In the genomic region with DNA sequence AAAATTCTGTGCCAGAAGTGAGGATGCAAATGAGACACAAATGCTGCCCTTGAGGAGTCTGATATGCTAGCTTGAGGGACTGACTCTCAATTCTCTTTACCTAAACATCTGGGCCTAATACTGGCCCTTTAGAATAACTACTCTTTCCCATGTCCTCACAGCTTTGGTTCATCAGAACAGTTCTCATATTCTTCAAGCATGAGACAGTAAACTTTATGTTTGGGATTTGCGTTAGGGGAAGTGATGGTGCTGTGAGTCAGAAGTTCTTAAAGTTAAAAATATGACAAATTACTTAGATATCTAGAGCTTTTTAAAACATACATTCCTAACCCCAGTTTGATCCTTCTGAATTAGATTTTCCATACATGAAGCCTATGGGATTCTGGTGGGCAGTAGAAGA, we compare ENCODE assay signal across 16 cellular contexts.
DNase-seq lines count a peak whose midpoint lies in the region; TF ChIP-seq lines count a peak whose summit lies in the region.
"Had no signal": no experiment of that assay in that cellular context is flagged by ENCODE, and none has a peak within 500 bp of the region (broad histone marks: within the 10 kb centered on the region; RNA-seq: fewer than 3 reads in every experiment).

No MANE protein-coding gene starts in this region.

- no peaks in the 10 kb centered on the region for H3K9me2 ChIP-seq in hepatocyte (replicated peaks; ENCODE audit: insufficient read depth)

- peaks cover 6% of the 10 kb centered on the region for H3K4me1 Mint-ChIP-seq in glutamatergic neuron (ENCODE audit: low read depth, unreplicated experiment)
- H3K4me1 Mint-ChIP-seq: endodermal cell; stimulated activated naive CD8-positive, alpha-beta T cell treated with anti-CD3 and anti-CD28 coated beads, Interleukin-15, amount 100 ng/mL, for 72 hours had no signal

- no peaks in the 10 kb centered on the region for H3K9me3 Mint-ChIP-seq in glutamatergic neuron (ENCODE audit: unreplicated experiment)
- H3K9me3 Mint-ChIP-seq: stimulated activated naive CD8-positive, alpha-beta T cell treated with anti-CD3 and anti-CD28 coated beads, Interleukin-15, amount 100 ng/mL, for 72 hours had no signal

- no peak overlapping the region for H3K4me3 Mint-ChIP-seq in glutamatergic neuron (ENCODE audit: unreplicated experiment)
- H3K4me3 Mint-ChIP-seq: endodermal cell; stimulated activated naive CD8-positive, alpha-beta T cell treated with anti-CD3 and anti-CD28 coated beads, Interleukin-15, amount 100 ng/mL, for 72 hours had no signal

- DNase-seq in Daoy (ENCODE audit: low read depth) = peak; percentile 65
- DNase-seq in NOMO-1 treated with DMSO at 0.1 percent for 48 hours (lab: John Stamatoyannopoulos, UW; ENCODE audit: unreplicated experiment) = peak; percentile 58
- peak; percentile 88 for DNase-seq in choroid plexus epithelial cell (ENCODE audit: low read depth)
- peak; percentile 94 for DNase-seq in non-pigmented ciliary epithelial cell (ENCODE audit: low read depth)
- no peak for DNase-seq in hepatocyte (ENCODE audit: low spot score)
- no peak for DNase-seq in colonic mucosa
- no peak for DNase-seq in glutamatergic neuron
- no peak for DNase-seq in activated T-cell treated with anti-CD3 and anti-CD28 coated beads, Interleukin-2, amount 50 U/mL, for 48 hours
- DNase-seq: activated CD4-positive, CD25-positive, alpha-beta regulatory T cell; activated T-cell treated with anti-CD3 and anti-CD28 coated beads for 4 hours; endodermal cell; mucosa of descending colon; NCI-H1417; NCI-H524 treated with DMSO at 0.1 percent for 48 hours; stimulated activated naive CD8-positive, alpha-beta T cell treated with anti-CD3 and anti-CD28 coated beads, Interleukin-15, amount 100 ng/mL, for 72 hours had no signal

- TF ChIP-seq CTCF in choroid plexus epithelial cell (conservative IDR thresholded peaks at IDR 0.05; ENCODE audit: low read depth, low read length) (no peak), hepatocyte (IDR thresholded peaks at IDR 0.05; ENCODE audit: poor library complexity) (no peak), colonic mucosa (IDR thresholded peaks at IDR 0.05) (no peak), glutamatergic neuron (IDR thresholded peaks at IDR 0.05; ENCODE audit: partially characterized antibody, unreplicated experiment) (no peak)

- no peaks in the 10 kb centered on the region for H4K20me1 ChIP-seq in hepatocyte (ENCODE audit: insufficient read depth, poor library complexity, severe bottlenecking)

- no peak overlapping the region for H3K9ac ChIP-seq in colonic mucosa (ENCODE audit: low read depth in 2 of 2, low read length in 2 of 2)

- no peaks in the 10 kb centered on the region for H3K79me2 ChIP-seq in hepatocyte

- H3K36me3 ChIP-seq in hepatocyte (replicated peaks; ENCODE audit: insufficient read depth, low read depth) (no peaks in the 10 kb centered on the region), colonic mucosa (no peaks in the 10 kb centered on the region)
- H3K36me3 ChIP-seq: right atrium auricular region had no signal

- H3K4me2 ChIP-seq in hepatocyte = no peak overlapping the region

- H3K4me1 ChIP-seq in hepatocyte (ENCODE audit: insufficient read depth) = no peaks in the 10 kb centered on the region
- no peaks in the 10 kb centered on the region for H3K4me1 ChIP-seq in colonic mucosa
- H3K4me1 ChIP-seq: right atrium auricular region had no signal

- no peaks in the 10 kb centered on the region for H3K36me3 Mint-ChIP-seq in glutamatergic neuron (ENCODE audit: unreplicated experiment)

- H2AFZ ChIP-seq in hepatocyte = no peak overlapping the region

- no peak overlapping the region for H3K27ac Mint-ChIP-seq in glutamatergic neuron (ENCODE audit: unreplicated experiment)
- H3K27ac Mint-ChIP-seq: endodermal cell; stimulated activated naive CD8-positive, alpha-beta T cell treated with anti-CD3 and anti-CD28 coated beads, Interleukin-15, amount 100 ng/mL, for 72 hours had no signal

- H3K27ac ChIP-seq in hepatocyte (no peak overlapping the region), colonic mucosa (no peak overlapping the region)
- H3K27ac ChIP-seq: right atrium auricular region had no signal

- H3K4me3 ChIP-seq in choroid plexus epithelial cell (ENCODE audit: low read depth, low read length) (no peak overlapping the region), hepatocyte (no peak overlapping the region), colonic mucosa (no peak overlapping the region)
- H3K4me3 ChIP-seq: mucosa of descending colon, right atrium auricular region had no signal

- WGBS in hepatocyte (ENCODE audit: low lambda C conversion rate, missing lambda C conversion rate) = 68% methylated on average over 1 of the region's 1 CpG

- H3K27me3 ChIP-seq in hepatocyte (no peaks in the 10 kb centered on the region), colonic mucosa (no peaks in the 10 kb centered on the region)
- H3K27me3 ChIP-seq: right atrium auricular region had no signal

- intact Hi-C loops in colonic mucosa (cut with DNase I) = no loop called here

- H3K27me3 Mint-ChIP-seq in glutamatergic neuron (ENCODE audit: unreplicated experiment) = no peaks in the 10 kb centered on the region
- H3K27me3 Mint-ChIP-seq: stimulated activated naive CD8-positive, alpha-beta T cell treated with anti-CD3 and anti-CD28 coated beads, Interleukin-15, amount 100 ng/mL, for 72 hours had no signal

- H3K9me3 ChIP-seq in hepatocyte (ENCODE audit: low read depth) (no peaks in the 10 kb centered on the region), colonic mucosa (no peaks in the 10 kb centered on the region)
- H3K9me3 ChIP-seq: mucosa of descending colon, right atrium auricular region had no signal

Comparison
In these comparisons a context has a peak if more than half of its experiments do, and no peak if none do; other contexts are left out.
1. DNase-seq: peak in Daoy (single experiment), NOMO-1 treated with DMSO at 0.1 percent for 48 hours (single experiment), choroid plexus epithelial cell (single experiment) and non-pigmented ciliary epithelial cell (single experiment); none in hepatocyte (single experiment), colonic mucosa (single experiment), glutamatergic neuron (single experiment) and activated T-cell treated with anti-CD3 and anti-CD28 coated beads, Interleukin-2, amount 50 U/mL, for 48 hours (0 of 2).